ENCODE assay signal across 8 cellular contexts in the genomic region with DNA sequence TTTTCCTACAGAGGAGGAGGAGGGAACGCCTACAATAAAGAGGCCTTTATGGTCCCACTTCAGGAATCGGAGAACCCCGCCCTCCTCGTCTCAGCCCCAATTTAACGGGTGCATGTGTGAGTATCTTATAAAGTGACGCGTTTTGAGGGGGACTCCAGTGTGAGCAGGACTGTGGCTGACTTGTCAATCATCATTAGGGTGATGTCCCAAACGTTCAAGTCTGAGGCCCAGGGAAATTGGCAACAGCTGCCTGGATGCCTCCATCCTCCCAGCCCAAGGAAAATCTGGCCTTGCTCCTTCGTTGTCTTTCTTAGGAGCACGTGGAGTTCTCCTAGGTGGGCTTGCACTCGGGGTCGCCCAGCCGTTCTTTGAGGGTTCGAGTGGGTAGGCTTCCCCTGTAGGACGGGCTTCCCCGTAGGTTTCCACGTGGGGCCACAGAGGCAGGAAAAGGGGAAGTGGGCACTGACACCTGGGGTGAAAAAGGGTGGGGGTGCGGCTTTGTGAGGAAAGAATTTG. TPM values are rescaled to one million over a fixed set of nuclear protein-coding genes. Genes with fewer than 3 reads are reported as not detected.
DNase-seq lines count a peak whose midpoint lies in the region; ATAC-seq and TF ChIP-seq lines count a peak whose summit lies in the region.

No MANE protein-coding gene starts in this region.

- TF ChIP-seq CTCF in Loucy (conservative IDR thresholded peaks at IDR 0.05; ENCODE audit: low read length) (no peak), brain (conservative IDR thresholded peaks at IDR 0.05) (no peak), right lobe of liver (IDR thresholded peaks at IDR 0.05) (no peak), transverse colon (IDR thresholded peaks at IDR 0.05) (no peak)

- H3K4me1 ChIP-seq in HAP-1 (peaks cover 24% of the 10 kb centered on the region), Loucy (ENCODE audit: insufficient read depth, low read length, poor library complexity, severe bottlenecking) (peaks cover 33% of the 10 kb centered on the region), right lobe of liver (peaks cover 0 to 18% (median 6%) of the 10 kb centered on the region in 4 donors), transverse colon (peaks cover 0 to 44% (median 37%) of the 10 kb centered on the region in 4 donors)

- H3K9me3 Mint-ChIP-seq in brain, result no peaks in the 10 kb centered on the region

- peak overlapping the region; percentile 92 for H3K9ac ChIP-seq in Loucy (ENCODE audit: low read depth, low read length, poor library complexity, severe bottlenecking)

- no peaks in the 10 kb centered on the region for H3K9me3 ChIP-seq in HAP-1
- no peaks in the 10 kb centered on the region for H3K9me3 ChIP-seq in Loucy (ENCODE audit: insufficient read depth, low read depth, low read length)
- H3K9me3 ChIP-seq in right lobe of liver, result no peaks in the 10 kb centered on the region
- H3K9me3 ChIP-seq in transverse colon, result no peaks in the 10 kb centered on the region

- H2AFZ ChIP-seq in Loucy (ENCODE audit: low read length), result peak overlapping the region; percentile 77

- H3K4me1 Mint-ChIP-seq in brain, result peaks cover 45% of the 10 kb centered on the region

- peaks cover 36% of the 10 kb centered on the region for H3K36me3 Mint-ChIP-seq in brain

- H3K27ac ChIP-seq in right lobe of liver, result peak overlapping the region; percentile 98 to 100 (median 100)
- H3K27ac ChIP-seq in transverse colon, result peak overlapping the region; percentile 97 to 100 (median 98)

- peak overlapping the region; percentile 80 to 98 (median 92) for H3K4me3 Mint-ChIP-seq in brain

- in situ Hi-C loops in HAP-1 (cut with MboI; ENCODE audit: low sequenced_read_pairs) (no loop called here), transverse colon (cut with MboI; ENCODE audit: low pct_ligation_motif_present in 1 of 4, low pct_unique_long_range_greater_than_20kb in 1 of 4, low sequenced_read_pairs in 3 of 4) (no loop called here)

- H3K79me2 ChIP-seq in Loucy (ENCODE audit: insufficient read depth, low read length), result peaks cover 43% of the 10 kb centered on the region

- peaks cover 33% of the 10 kb centered on the region for H4K20me1 ChIP-seq in Loucy (ENCODE audit: insufficient read depth, low read length, poor library complexity, severe bottlenecking)

- no peak for TF ChIP-seq POLR2A in right lobe of liver (IDR thresholded peaks at IDR 0.05)
- no peak for TF ChIP-seq POLR2A in transverse colon (IDR thresholded peaks at IDR 0.05)

- intact Hi-C loops in right lobe of liver (cut with DNase I), result no loop called here
- intact Hi-C loops in transverse colon (cut with DNase I; ENCODE audit: low total_unique reads), result no loop called here

- H3K4me3 ChIP-seq in HAP-1, result peak overlapping the region; percentile 98
- H3K4me3 ChIP-seq in Loucy (ENCODE audit: low read length, poor library complexity, severe bottlenecking), result peak overlapping the region; percentile 95
- peak overlapping the region; percentile 86 to 98 (median 89) for H3K4me3 ChIP-seq in right lobe of liver
- H3K4me3 ChIP-seq in transverse colon, result peak overlapping the region in 3 of 4 donors; percentile 88 to 94 (median 91)

- no peak for TF ChIP-seq EP300 in transverse colon (IDR thresholded peaks at IDR 0.05; ENCODE audit: low read depth)

- peaks cover 39% of the 10 kb centered on the region for H3K36me3 ChIP-seq in HAP-1 (replicated peaks)
- peaks cover 12% of the 10 kb centered on the region; the same call in 1 of the 2 replicates for H3K36me3 ChIP-seq in Loucy (ENCODE audit: insufficient read depth, low read length)
- peaks cover 4 to 16% (median 11%) of the 10 kb centered on the region in 4 donors for H3K36me3 ChIP-seq in right lobe of liver
- H3K36me3 ChIP-seq in transverse colon, result peaks cover 0 to 14% (median 3%) of the 10 kb centered on the region in 4 donors

- H3K27me3 Mint-ChIP-seq in brain, result peaks cover 10% of the 10 kb centered on the region

- peak overlapping the region; percentile 94 to 98 (median 97) for H3K27ac Mint-ChIP-seq in brain

- H3F3A ChIP-seq in Loucy (ENCODE audit: low read depth), result no peaks in the 10 kb centered on the region

- WGBS in right lobe of liver (ENCODE audit: insufficient coverage, low coverage, low lambda C conversion rate, missing lambda C conversion rate), result 42% methylated on average over 18 of the region's 18 CpGs
- WGBS in transverse colon (ENCODE audit: low coverage in 1 of 2), 2 donors, result 15 to 46% methylated on average over 6 to 18 of the region's 18 CpGs

- peak overlapping the region; percentile 85 for H3K4me2 ChIP-seq in Loucy (ENCODE audit: low read depth, low read length, poor library complexity, severe bottlenecking)

- DNase-seq in NCI-H1092 (lab: John Stamatoyannopoulos, UW) (peak; percentile 37), NCI-H1092 treated with DMSO at 0.1 percent for 48 hours (lab: John Stamatoyannopoulos, UW) (no peak), HAP-1 (ENCODE audit: low spot score in 2 of 2) (peak; percentile 34 to 64), right lobe of liver (no peak), transverse colon (peak; percentile 82), H4 (ENCODE audit: low spot score) (no peak)

- H3K27me3 ChIP-seq in HAP-1 (ENCODE audit: low read depth), result no peaks in the 10 kb centered on the region
- no peaks in the 10 kb centered on the region for H3K27me3 ChIP-seq in Loucy (ENCODE audit: insufficient read depth, low read length, poor library complexity, severe bottlenecking)
- no peaks in the 10 kb centered on the region for H3K27me3 ChIP-seq in right lobe of liver
- H3K27me3 ChIP-seq in transverse colon, result no peaks in the 10 kb centered on the region

- no peaks in the 10 kb centered on the region for H3K9me2 ChIP-seq in Loucy (replicated peaks; ENCODE audit: low read depth, low read length)

- peak; percentile 0 to 3 (median 1) for ATAC-seq in right lobe of liver

RNA-seq across cellular contexts. Expression of gene HERPUD1, which starts 0.6 kb away (rescaled TPM):
- polyA plus RNA-seq in brain (ENCODE audit: insufficient read depth, low read depth, low replicate concordance), result 164 TPM
- total RNA-seq in right lobe of liver (100 to 1,000 TPM; 103 to 185 (median 133) TPM), transverse colon (100 to 1,000 TPM in 3 of 4 donors, 10 to 100 TPM in 1; 64.1 to 335 (median 186) TPM)
- 70.1 and 86.3 TPM in 2 replicates for total RNA-seq in H4 (2014; rRNA removed; shearing (Covaris generic))

RNA-seq across cellular contexts. Expression of gene CETP, which starts 30.4 kb away (rescaled TPM):
- polyA plus RNA-seq in brain (ENCODE audit: insufficient read depth, low read depth, low replicate concordance), result 1.6 TPM
- 10 to 100 TPM in 1 of 6 experiments, 1 to 10 TPM in 4, under 1 TPM in 1; 0.62 to 11.8 (median 4.7) TPM for total RNA-seq in right lobe of liver
- under 1 TPM in 1 of 4 donors, not detected in 3; 0.55 TPM for total RNA-seq in transverse colon
- not detected in 2 replicates for total RNA-seq in H4 (2014; rRNA removed; shearing (Covaris generic))

RNA-seq across cellular contexts. Expression of gene NLRC5, which starts 58.0 kb away (rescaled TPM):
- polyA plus RNA-seq in brain (ENCODE audit: insufficient read depth, low read depth, low replicate concordance), result 2.0 TPM
- total RNA-seq in right lobe of liver (10 to 100 TPM in 5 of 6 experiments, 1 to 10 TPM in 1; 4.6 to 25.2 (median 13.3) TPM), transverse colon (100 to 1,000 TPM in 1 of 4 donors, 10 to 100 TPM in 3; 59.4 to 171 (median 73.6) TPM)
- total RNA-seq in H4 (2014; rRNA removed; shearing (Covaris generic)), result 6.6 and 8.4 TPM in 2 replicates

Comparison
In these comparisons a context has a peak if more than half of its experiments do, and no peak if none do; other contexts are left out.
1. DNase-seq: peak in NCI-H1092 (single experiment), HAP-1 (2 of 2) and transverse colon (single experiment); none in NCI-H1092 treated with DMSO at 0.1 percent for 48 hours (single experiment), right lobe of liver (0 of 3) and H4 (single experiment).
2. Peak in every context shown above with its lines, with median percentiles within 50 percentile points of each other: H3K4me3 ChIP-seq.